35 cellular contexts compared by ENCODE assay signal in genomic region chr9:101592788-101593187, GRCh38. TPM values are rescaled to one million over a fixed set of nuclear protein-coding genes. Genes with fewer than 3 reads are reported as not detected.
"Had no signal": no experiment of that assay in that cellular context is flagged by ENCODE, and none has a peak within 500 bp of the region (broad histone marks: within the 10 kb centered on the region; RNA-seq: fewer than 3 reads in every experiment).

No MANE protein-coding gene starts in this region.

- H3K36me3 ChIP-seq: colonic mucosa, gastroesophageal sphincter, heart left ventricle, left lung, neural progenitor cell, sigmoid colon, spleen, tibial artery had no signal

- H3K4me2 ChIP-seq: hepatocyte, neural progenitor cell had no signal

- H3K27ac ChIP-seq: colonic mucosa, gastroesophageal sphincter, heart left ventricle, hepatocyte, left lung, neural progenitor cell, psoas muscle, sigmoid colon, skin epidermis, spleen, testis, tibial artery had no signal

- H3K27me3 Mint-ChIP-seq: stimulated activated memory B cell treated with anti-CD40 and anti-IgM and Interleukin-4, amounts not matched to agents 10 μg/mL and 1 μg/mL and 100 μg/mL, for 72 hours had no signal

- H3K9me3 ChIP-seq: colonic mucosa, gastroesophageal sphincter, heart left ventricle, left lung, psoas muscle, sigmoid colon, spleen, testis, tibial artery had no signal

- H3K4me3 ChIP-seq: colonic mucosa, gastroesophageal sphincter, heart left ventricle, hepatocyte, left lung, neural progenitor cell, psoas muscle, sigmoid colon, skin epidermis, spleen, testis, tibial artery had no signal

- H3K4me3 Mint-ChIP-seq: dendritic cell treated with granulocyte-macrophage colony-stimulating factor and Interleukin-4, amounts not matched to agents 40 ng/mL and 50 ng/mL, for 4 days; effector memory CD8-positive, alpha-beta T cell; naive thymus-derived CD4-positive, alpha-beta T cell; nephron; neural progenitor cell; stimulated activated memory B cell treated with anti-CD40 and anti-IgM and Interleukin-4, amounts not matched to agents 10 μg/mL and 1 μg/mL and 100 μg/mL, for 72 hours; type B pancreatic cell had no signal

- DNase-seq: colonic mucosa; effector memory CD8-positive, alpha-beta T cell; foreskin fibroblast; heart left ventricle; left cardiac atrium; left lung; mesendoderm; midbrain; naive thymus-derived CD4-positive, alpha-beta T cell; psoas muscle; right cardiac atrium; sigmoid colon; spleen; stimulated activated CD4-positive, alpha-beta T cell treated with anti-CD3 and anti-CD28 coated beads, Interleukin-4, amount 100 ng/mL, for 4 hours; stimulated activated naive CD8-positive, alpha-beta T cell treated with anti-CD3 and anti-CD28 coated beads, Interleukin-15, Interleukin-2, amounts not matched to agents 100 U/mL and 50 U/mL, for 24 hours; substantia nigra; testis; tibial artery had no signal

- H3K4me1 ChIP-seq: colonic mucosa, gastroesophageal sphincter, heart left ventricle, left lung, psoas muscle, sigmoid colon, spleen, testis, tibial artery had no signal

- H3K9ac ChIP-seq: neural progenitor cell had no signal

- H3K9me3 Mint-ChIP-seq: dendritic cell treated with granulocyte-macrophage colony-stimulating factor and Interleukin-4, amounts not matched to agents 40 ng/mL and 50 ng/mL, for 4 days; effector memory CD8-positive, alpha-beta T cell; naive thymus-derived CD4-positive, alpha-beta T cell; nephron; stimulated activated memory B cell treated with anti-CD40 and anti-IgM and Interleukin-4, amounts not matched to agents 10 μg/mL and 1 μg/mL and 100 μg/mL, for 72 hours; type B pancreatic cell had no signal

- H3K27ac Mint-ChIP-seq: dendritic cell treated with granulocyte-macrophage colony-stimulating factor and Interleukin-4, amounts not matched to agents 40 ng/mL and 50 ng/mL, for 4 days; effector memory CD8-positive, alpha-beta T cell; neural progenitor cell; stimulated activated memory B cell treated with anti-CD40 and anti-IgM and Interleukin-4, amounts not matched to agents 10 μg/mL and 1 μg/mL and 100 μg/mL, for 72 hours; type B pancreatic cell had no signal

- H3K79me2 ChIP-seq: hepatocyte had no signal

- H2AFZ ChIP-seq: hepatocyte, neural progenitor cell had no signal

- H3K4me1 Mint-ChIP-seq: neural progenitor cell; stimulated activated memory B cell treated with anti-CD40 and anti-IgM and Interleukin-4, amounts not matched to agents 10 μg/mL and 1 μg/mL and 100 μg/mL, for 72 hours had no signal

- H3K27me3 ChIP-seq: colonic mucosa, gastroesophageal sphincter, heart left ventricle, hepatocyte, neural progenitor cell, sigmoid colon, spleen, testis, tibial artery had no signal

- H3K36me3 Mint-ChIP-seq: naive thymus-derived CD4-positive, alpha-beta T cell; neural progenitor cell; stimulated activated memory B cell treated with anti-CD40 and anti-IgM and Interleukin-4, amounts not matched to agents 10 μg/mL and 1 μg/mL and 100 μg/mL, for 72 hours; type B pancreatic cell had no signal

RNA-seq across cellular contexts. Expression of gene PPP3R2, which starts 2.0 kb away (rescaled TPM):
- total RNA-seq: chondrocyte; colonic mucosa; gastroesophageal sphincter; heart left ventricle; hepatocyte; kidney epithelial cell; left cardiac atrium; left lung; lower leg skin; lung microvascular endothelial cell; mucosa of gallbladder; naive thymus-derived CD4-positive, alpha-beta T cell; osteocyte; psoas muscle; renal cortical epithelial cell; right cardiac atrium; sigmoid colon had no signal
- polyA plus RNA-seq: esophagus; heart left ventricle; hepatocyte; naive thymus-derived CD4-positive, alpha-beta T cell; psoas muscle; right cardiac atrium; spleen; urinary bladder had no signal
